In genomic region chr3:45597166-45597565, GRCh38 we compare ENCODE assay signal across 7 cellular contexts. TPM values are rescaled to one million over a fixed set of nuclear protein-coding genes. Genes with fewer than 3 reads are reported as not detected.
DNase-seq lines count a peak whose midpoint lies in the region; ATAC-seq lines count a peak whose summit lies in the region.

No MANE protein-coding gene starts in this region.

- no peak for ATAC-seq in HG03108 (IDR thresholded peaks at IDR 0.05; ENCODE audit: unreplicated experiment)

- 88% methylated on average over 4 of the region's 4 CpGs for WGBS in HUES64

- H3K27me3 Mint-ChIP-seq in activated T-helper 2 cell treated with anti-CD3 and anti-CD28 coated beads, Interferon-gamma antibody, Interleukin-2, Interleukin-4, amounts not matched to agents 10 μg/mL and 5 μg/mL and 100 μg/mL, durations not matched to agents 14 hours and 24 hours and 36 hours (ENCODE audit: low read depth) = no peaks in the 10 kb centered on the region

- peaks cover 52% of the 10 kb centered on the region for H3K36me3 Mint-ChIP-seq in activated T-helper 2 cell treated with anti-CD3 and anti-CD28 coated beads, Interferon-gamma antibody, Interleukin-2, Interleukin-4, amounts not matched to agents 10 μg/mL and 5 μg/mL and 100 μg/mL, durations not matched to agents 14 hours and 24 hours and 36 hours (ENCODE audit: low read depth)

- no peaks in the 10 kb centered on the region for H3K9me3 Mint-ChIP-seq in activated T-helper 2 cell treated with anti-CD3 and anti-CD28 coated beads, Interferon-gamma antibody, Interleukin-2, Interleukin-4, amounts not matched to agents 10 μg/mL and 5 μg/mL and 100 μg/mL, durations not matched to agents 14 hours and 24 hours and 36 hours

- H3K9ac ChIP-seq in HUES64 (ENCODE audit: low read depth, low read length) (no peak overlapping the region), stomach smooth muscle (ENCODE audit: low read length in 2 of 2) (peak overlapping the region; percentile 35 to 42)

- peak overlapping the region; percentile 25; the same call in 1 of the 2 replicates for H3K4me3 ChIP-seq in HUES64 (ENCODE audit: low read length)
- H3K4me3 ChIP-seq in stomach smooth muscle (ENCODE audit: low read length in 2 of 2) = peak overlapping the region in 1 of 2 donors; percentile 83

- H3K27me3 ChIP-seq in HUES64 (ENCODE audit: insufficient read depth, low read length) (no peaks in the 10 kb centered on the region), stomach smooth muscle (ENCODE audit: control insufficient read depth in 1 of 2, insufficient read depth in 2 of 2, low read length in 2 of 2) (no peaks in the 10 kb centered on the region)

- H3K4me1 ChIP-seq in HUES64 (ENCODE audit: insufficient read depth, low read length) (peaks cover 26% of the 10 kb centered on the region), stomach smooth muscle (ENCODE audit: control insufficient read depth, insufficient read depth, low read length) (peaks cover 73% of the 10 kb centered on the region)

- peaks cover 65% of the 10 kb centered on the region for H3K4me1 Mint-ChIP-seq in activated T-helper 2 cell treated with anti-CD3 and anti-CD28 coated beads, Interferon-gamma antibody, Interleukin-2, Interleukin-4, amounts not matched to agents 10 μg/mL and 5 μg/mL and 100 μg/mL, durations not matched to agents 14 hours and 24 hours and 36 hours (ENCODE audit: low read depth)

- intact Hi-C loops in activated T-helper 2 cell treated with anti-CD3 and anti-CD28 coated beads, Interferon-gamma antibody, Interleukin-2, Interleukin-4, amounts not matched to agents 10 μg/mL and 5 μg/mL and 100 μg/mL, durations not matched to agents 14 hours and 24 hours and 36 hours (cut with micrococcal nuclease) = loop anchor here (2.0 to 5.0 kb wide), 2 partner anchors 30 to 90 kb away; no protein-coding TSS in a partner anchor
- intact Hi-C loops in head of caudate nucleus (cut with DNase I) = loop anchor here (5.0 kb wide), 1 partner anchor 85 kb away; no protein-coding TSS in a partner anchor

- no peak for DNase-seq in activated T-helper 2 cell treated with anti-CD3 and anti-CD28 coated beads, Interferon-gamma antibody, Interleukin-2, Interleukin-4, amounts not matched to agents 10 μg/mL and 5 μg/mL and 100 μg/mL, durations not matched to agents 14 hours and 24 hours and 36 hours (ENCODE audit: low spot score)
- DNase-seq in kidney glomerular epithelial cell (lab: John Stamatoyannopoulos, UW) (peak; percentile 50), epidermal melanocyte (ENCODE audit: insufficient read length, low spot score) (no peak), head of caudate nucleus (no peak)

- H3K27ac Mint-ChIP-seq in activated T-helper 2 cell treated with anti-CD3 and anti-CD28 coated beads, Interferon-gamma antibody, Interleukin-2, Interleukin-4, amounts not matched to agents 10 μg/mL and 5 μg/mL and 100 μg/mL, durations not matched to agents 14 hours and 24 hours and 36 hours = peak overlapping the region; percentile 50

- H3K27ac ChIP-seq in HUES64 (ENCODE audit: low read depth, low read length) = no peak overlapping the region
- no peak overlapping the region for H3K27ac ChIP-seq in stomach smooth muscle (ENCODE audit: low read length)

- H3K36me3 ChIP-seq in HUES64 (ENCODE audit: insufficient read depth, low read length) = 0 out of 2 replicates have a peak, but pooled peaks cover 2% of the 10 kb centered on the region
- peaks cover 0 to 2% of the 10 kb centered on the region in 2 donors for H3K36me3 ChIP-seq in stomach smooth muscle (ENCODE audit: control insufficient read depth in 2 of 2, insufficient read depth in 2 of 2, low read length in 2 of 2)

- peak overlapping the region; percentile 92 for H3K4me3 Mint-ChIP-seq in activated T-helper 2 cell treated with anti-CD3 and anti-CD28 coated beads, Interferon-gamma antibody, Interleukin-2, Interleukin-4, amounts not matched to agents 10 μg/mL and 5 μg/mL and 100 μg/mL, durations not matched to agents 14 hours and 24 hours and 36 hours (ENCODE audit: low read depth)

- H3K9me3 ChIP-seq in HUES64 (ENCODE audit: insufficient read depth, low read depth, low read length) (no peaks in the 10 kb centered on the region), stomach smooth muscle (ENCODE audit: control insufficient read depth in 2 of 2, low read length in 2 of 2) (no peaks in the 10 kb centered on the region)

RNA-seq across cellular contexts. Expression of gene LIMD1, which starts 2.6 kb away (rescaled TPM):
- polyA plus RNA-seq in HUES64 (2013, experiment 1 of 2) = 11.8 TPM
- polyA plus RNA-seq in HUES64 (2013, experiment 2 of 2) = 10.6 TPM
- 42.3 and 43.2 TPM in 2 replicates for total RNA-seq in activated T-helper 2 cell treated with anti-CD3 and anti-CD28 coated beads, Interferon-gamma antibody, Interleukin-2, Interleukin-4, amounts not matched to agents 10 μg/mL and 5 μg/mL and 100 μg/mL, durations not matched to agents 14 hours and 24 hours and 36 hours
